ENCODE assay signal across 8 cellular contexts in the genomic region with DNA sequence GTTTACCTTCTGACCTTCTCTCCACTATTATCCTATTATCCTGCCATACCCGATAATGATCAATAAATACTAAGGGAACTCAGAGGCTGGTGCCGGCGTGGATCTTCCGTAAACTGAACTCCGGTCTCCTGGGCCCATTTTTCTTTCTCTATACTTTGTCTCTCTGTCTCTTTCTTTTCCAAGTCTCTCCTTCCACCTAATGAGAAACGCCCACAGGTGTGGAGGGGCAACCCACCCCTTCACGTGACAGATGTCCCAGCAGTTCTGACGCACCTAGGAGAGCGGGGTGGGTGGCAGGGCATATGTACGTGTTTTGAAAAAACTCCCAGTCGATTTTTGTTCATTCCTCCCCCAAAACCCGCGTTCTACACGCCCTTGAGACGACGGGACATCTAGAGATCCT. TPM values are rescaled to one million over a fixed set of nuclear protein-coding genes. Genes with fewer than 3 reads are reported as not detected.
DNase-seq lines count a peak whose midpoint lies in the region; ATAC-seq, FAIRE-seq and TF ChIP-seq lines count a peak whose summit lies in the region.
"Not testable (repeated sequence)": the region's sequence is repeated elsewhere in the genome, so short reads cannot be mapped to it uniquely, and the experiment has no call there.

No MANE protein-coding gene starts in this region.

- H3K27me3 Mint-ChIP-seq in activated naive CD8-positive, alpha-beta T cell = not testable (repeated sequence)

- ATAC-seq in HG02678 (IDR thresholded peaks at IDR 0.05; ENCODE audit: unreplicated experiment) = peak; percentile 1
- ATAC-seq in Panc1 = not testable (repeated sequence)

- peak overlapping the region; percentile 51 for H3K9ac ChIP-seq in endothelial cell of umbilical vein (replicated peaks; ENCODE audit: extremely low read depth, insufficient read depth, low read length)

- not testable (repeated sequence) for DNase-seq in Panc1 (ENCODE audit: low read depth, low spot score); endothelial cell of umbilical vein (ENCODE audit: low read depth, low spot score); ovary; tibial nerve (ENCODE audit: low spot score in 2 of 2)

- POLR2A ChIA-PET in Panc1 (lab: Charles Lee) = interaction anchor here (0.6 to 1.0 kb wide), 3 partner anchors 8 to 35 kb away, joined by 3 to 7 read pairs (median 4); no protein-coding TSS in a partner anchor
- POLR2A ChIA-PET in endothelial cell of umbilical vein (lab: Charles Lee) = not testable (repeated sequence)

- dilution Hi-C loops in endothelial cell of umbilical vein (cut with MboI; ENCODE audit: extremely low pct_ligation_motif_present, low sequenced_read_pairs) = not testable (repeated sequence)

- TF ChIP-seq EP300 in ovary (IDR thresholded peaks at IDR 0.05); tibial nerve (IDR thresholded peaks at IDR 0.05): not testable (repeated sequence)

- not testable (repeated sequence) for H3K9me3 ChIP-seq in DOHH2 (ENCODE audit: control insufficient read depth, insufficient read depth, low read length); Panc1 (ENCODE audit: control insufficient read depth, insufficient read depth, low read depth, low read length); endothelial cell of umbilical vein (replicated peaks; ENCODE audit: control insufficient read depth, insufficient read depth, low read length); ovary; tibial nerve

- H3K27ac ChIP-seq in DOHH2 (ENCODE audit: low read depth, low read length) = not testable (repeated sequence)
- H3K27ac ChIP-seq in Panc1 (ENCODE audit: low read length) (peak overlapping the region; percentile 60), endothelial cell of umbilical vein (ENCODE audit: insufficient read depth, low read depth, low read length) (peak overlapping the region; percentile 14), layer of hippocampus (ENCODE audit: low read depth, low read length) (peak overlapping the region; percentile 85), ovary (peak overlapping the region in 1 of 2 donors; percentile 74), tibial nerve (peak overlapping the region; percentile 49 to 92 (median 77))

- peaks cover 21% of the 10 kb centered on the region for H3K4me1 ChIP-seq in DOHH2 (ENCODE audit: control insufficient read depth, low read length)
- not testable (repeated sequence) for H3K4me1 ChIP-seq in Panc1 (ENCODE audit: control insufficient read depth, insufficient read depth, low read length); ovary (ENCODE audit: insufficient read depth)
- peaks cover 13% of the 10 kb centered on the region for H3K4me1 ChIP-seq in endothelial cell of umbilical vein (ENCODE audit: control insufficient read depth, extremely low read depth, insufficient read depth, low read length)
- H3K4me1 ChIP-seq in tibial nerve = peaks cover 0 to 17% (median 7%) of the 10 kb centered on the region in 4 donors

- H3K36me3 ChIP-seq in DOHH2 (ENCODE audit: control insufficient read depth, low read length); Panc1 (ENCODE audit: control insufficient read depth, insufficient read depth, low read length); endothelial cell of umbilical vein (ENCODE audit: control insufficient read depth in 2 of 2, extremely low read depth in 1 of 2, insufficient read depth in 2 of 2, low read length in 2 of 2); ovary: not testable (repeated sequence)
- peaks cover 0 to 21% (median 0%) of the 10 kb centered on the region in 3 donors for H3K36me3 ChIP-seq in tibial nerve

- H3K79me2 ChIP-seq in DOHH2 (ENCODE audit: control insufficient read depth, low read length) = peaks cover 18% of the 10 kb centered on the region
- not testable (repeated sequence) for H3K79me2 ChIP-seq in endothelial cell of umbilical vein (ENCODE audit: control insufficient read depth, insufficient read depth, low read length)

- WGBS in ovary, 3 donors = 8 to 17% (median 14%) methylated on average over 16 of the region's 16 CpGs
- 10 to 12% methylated on average over 16 of the region's 16 CpGs for WGBS in tibial nerve, 2 donors

- BruUV-seq in Panc1 (replicated peaks; lab: Mats Ljungman, UMichigan); endothelial cell of umbilical vein (replicated peaks; lab: Mats Ljungman, UMichigan): not testable (repeated sequence)

- H3K4me3 Mint-ChIP-seq in activated naive CD8-positive, alpha-beta T cell = peak overlapping the region; percentile 95

- H3K27ac Mint-ChIP-seq in activated naive CD8-positive, alpha-beta T cell = peak overlapping the region; percentile 96

- not testable (repeated sequence) for H3K9me3 Mint-ChIP-seq in activated naive CD8-positive, alpha-beta T cell (ENCODE audit: low read depth)

- H3K4me3 ChIP-seq in DOHH2 (ENCODE audit: low read length) (peak overlapping the region; percentile 97), Panc1 (ENCODE audit: low read depth in 2 of 2, low read length in 2 of 2) (peak overlapping the region; percentile 73 to 79), endothelial cell of umbilical vein (replicated peaks in 1 of 3; ENCODE audit: insufficient read depth in 1 of 3, low read depth in 1 of 3, low read length in 3 of 3) (peak overlapping the region in 2 of 3 experiments; percentile 35 to 83), ovary (peak overlapping the region; percentile 82), tibial nerve (peak overlapping the region; percentile 43 to 82 (median 66))

- not testable (repeated sequence) for H3K9me2 ChIP-seq in DOHH2 (replicated peaks; ENCODE audit: control insufficient read depth, low read length)

- peak overlapping the region; percentile 84 for H3K4me2 ChIP-seq in DOHH2 (ENCODE audit: low read length)
- peak overlapping the region; percentile 32 for H3K4me2 ChIP-seq in endothelial cell of umbilical vein (ENCODE audit: insufficient read depth, low read length)

- H3K9me1 ChIP-seq in endothelial cell of umbilical vein (replicated peaks; ENCODE audit: control insufficient read depth, extremely low read depth, insufficient read depth, low read length) = not testable (repeated sequence)

- not testable (repeated sequence) for H3K36me3 Mint-ChIP-seq in activated naive CD8-positive, alpha-beta T cell

- H3K27me3 ChIP-seq in DOHH2 (ENCODE audit: control insufficient read depth, low read length); Panc1 (ENCODE audit: control insufficient read depth, insufficient read depth, low read length); endothelial cell of umbilical vein (ENCODE audit: control insufficient read depth in 2 of 2, insufficient read depth in 2 of 2, low read length in 2 of 2); layer of hippocampus (ENCODE audit: control insufficient read depth, insufficient read depth, low read length); ovary: not testable (repeated sequence)
- H3K27me3 ChIP-seq in tibial nerve = peaks cover 0 to 13% of the 10 kb centered on the region in 2 donors

- not testable (repeated sequence) for TF ChIP-seq CTCF in DOHH2 (IDR thresholded peaks at IDR 0.05; ENCODE audit: low read depth, low read length, poor library complexity, severe bottlenecking); Panc1 (IDR thresholded peaks at IDR 0.05); endothelial cell of umbilical vein (IDR thresholded peaks at IDR 0.05; ENCODE audit: extremely low read depth in 1 of 2, insufficient read depth in 1 of 2, low read depth in 1 of 2, low read length in 2 of 2); ovary (IDR thresholded peaks at IDR 0.05); tibial nerve (IDR thresholded peaks at IDR 0.05)

- not testable (repeated sequence) for H4K20me1 ChIP-seq in DOHH2 (ENCODE audit: control insufficient read depth, insufficient read depth, low read depth, low read length); endothelial cell of umbilical vein (replicated peaks; ENCODE audit: control insufficient read depth, extremely low read depth, insufficient read depth, low read length)

- not testable (repeated sequence) for FAIRE-seq in endothelial cell of umbilical vein (lab: Jason Lieb, UNC)

- not testable (repeated sequence) for H3F3A ChIP-seq in DOHH2 (ENCODE audit: control insufficient read depth, insufficient read depth)

- CTCF ChIA-PET in Panc1 (lab: Charles Lee) = interaction anchor here (0.6 to 1.5 kb wide), 6 partner anchors 9 to 83 kb away, joined by 3 to 9 read pairs (median 4); no protein-coding TSS in a partner anchor
- CTCF ChIA-PET in endothelial cell of umbilical vein (lab: Charles Lee) = interaction anchor here (0.6 to 2.1 kb wide), 16 partner anchors 9 to 206 kb away, joined by 3 to 24 read pairs (median 5); partner anchors contain the start of gene CDK5

- in situ Hi-C loops in Panc1 (cut with HindIII; ENCODE audit: low pct_unique_long_range_greater_than_20kb, low sequenced_read_pairs) = not testable (repeated sequence)

- H3K4me1 Mint-ChIP-seq in activated naive CD8-positive, alpha-beta T cell (ENCODE audit: low read depth) = peaks cover 23% of the 10 kb centered on the region

- H2AFZ ChIP-seq in endothelial cell of umbilical vein (ENCODE audit: low read depth, low read length) = peak overlapping the region; percentile 49

- TF ChIP-seq POLR2A in endothelial cell of umbilical vein (IDR thresholded peaks at IDR 0.05; ENCODE audit: low read depth, low read length); ovary (IDR thresholded peaks at IDR 0.05): not testable (repeated sequence)
- TF ChIP-seq POLR2A in tibial nerve (IDR thresholded peaks at IDR 0.05) = peak in 1 of 2 donors; percentile 21

- intact Hi-C loops in Panc1 (cut with micrococcal nuclease; ENCODE audit: unreplicated experiment) = not testable (repeated sequence)
- intact Hi-C loops in endothelial cell of umbilical vein (cut with micrococcal nuclease) = loop anchor here (1.0 kb wide), 7 partner anchors 12 to 145 kb away; partner anchors contain the start of gene FASTK
- intact Hi-C loops in ovary (cut with DNase I) = loop anchor here in 1 of 4 donors (2.0 kb wide), 1 partner anchor 59 kb away; the partner anchor contains the start of gene AGAP3

RNA-seq across cellular contexts. Expression of gene ABCB8, which starts 0.5 kb away (rescaled TPM):
- 49.8 TPM for total RNA-seq in Panc1 (2021; ENCODE audit: unreplicated experiment)
- 52.3 TPM for polyA plus RNA-seq in Panc1 (2012; ENCODE audit: insufficient read length)
- total RNA-seq in endothelial cell of umbilical vein = 46.3 and 48.5 TPM in 2 replicates
- polyA plus RNA-seq in endothelial cell of umbilical vein = 38.0 and 43.2 TPM in 2 replicates
- polyA plus RNA-seq in endothelial cell of umbilical vein (2011; cell fraction: cytosol; rRNA removed) = 17.0 and 24.0 TPM in 2 replicates
- polyA plus RNA-seq in endothelial cell of umbilical vein (2011; cell fraction: nucleus; rRNA removed) = 72.9 and 73.6 TPM in 2 replicates
- polyA plus RNA-seq in endothelial cell of umbilical vein (2012) = 25.7 and 27.7 TPM in 2 replicates
- polyA minus RNA-seq in endothelial cell of umbilical vein = 31.4 and 40.4 TPM in 2 replicates
- polyA minus RNA-seq in endothelial cell of umbilical vein (2011; cell fraction: cytosol; rRNA and poly(A)+ RNA removed) = 24.2 TPM
- polyA minus RNA-seq in endothelial cell of umbilical vein (2011; cell fraction: nucleus; rRNA and poly(A)+ RNA removed) = 27.7 and 42.7 TPM in 2 replicates
- total RNA-seq in ovary = 10 to 100 TPM; 15.5 to 45.2 (median 29.1) TPM
- polyA plus RNA-seq in ovary = 10 to 100 TPM in 1 of 2 donors, 1 to 10 TPM in 1; 6.1 to 14.7 TPM
- 10 to 100 TPM; 21.0 to 49.0 (median 31.6) TPM for total RNA-seq in tibial nerve

RNA-seq across cellular contexts. Expression of gene ATG9B, which starts 3.4 kb away (rescaled TPM):
- total RNA-seq in Panc1 (2021; ENCODE audit: unreplicated experiment) = 0.98 TPM
- polyA plus RNA-seq in Panc1 (2012; ENCODE audit: insufficient read length) = 1.6 TPM
- not detected in 2 replicates for total RNA-seq in endothelial cell of umbilical vein
- 0.02 and 0.04 TPM in 2 replicates for polyA plus RNA-seq in endothelial cell of umbilical vein
- polyA plus RNA-seq in endothelial cell of umbilical vein (2011; cell fraction: cytosol; rRNA removed) = 0.03 and 0.10 TPM in 2 replicates
- 0.83 and 0.92 TPM in 2 replicates for polyA plus RNA-seq in endothelial cell of umbilical vein (2011; cell fraction: nucleus; rRNA removed)
- polyA plus RNA-seq in endothelial cell of umbilical vein (2012) = 2.6 and 4.2 TPM in 2 replicates
- 0.04 TPM in 1 of 2 replicates, not detected in the other for polyA minus RNA-seq in endothelial cell of umbilical vein
- polyA minus RNA-seq in endothelial cell of umbilical vein (2011; cell fraction: cytosol; rRNA and poly(A)+ RNA removed) = not detected
- not detected in 2 replicates for polyA minus RNA-seq in endothelial cell of umbilical vein (2011; cell fraction: nucleus; rRNA and poly(A)+ RNA removed)
- total RNA-seq in ovary = 1 to 10 TPM in 1 of 7 donors, under 1 TPM in 6; 0.18 to 1.0 (median 0.40) TPM
- under 1 TPM; 0.03 to 0.19 TPM for polyA plus RNA-seq in ovary
- total RNA-seq in tibial nerve = not detected

RNA-seq across cellular contexts. Expression of gene ASIC3, which starts 20.6 kb away (rescaled TPM):
- total RNA-seq in Panc1 (2021; ENCODE audit: unreplicated experiment) = 1.3 TPM
- 1.7 TPM for polyA plus RNA-seq in Panc1 (2012; ENCODE audit: insufficient read length)
- total RNA-seq in endothelial cell of umbilical vein = 0.69 and 1.4 TPM in 2 replicates
- polyA plus RNA-seq in endothelial cell of umbilical vein = 0.70 and 1.1 TPM in 2 replicates
- polyA plus RNA-seq in endothelial cell of umbilical vein (2011; cell fraction: cytosol; rRNA removed) = 0.14 and 0.16 TPM in 2 replicates
- polyA plus RNA-seq in endothelial cell of umbilical vein (2011; cell fraction: nucleus; rRNA removed) = 3.4 and 5.3 TPM in 2 replicates
- polyA plus RNA-seq in endothelial cell of umbilical vein (2012) = 1.0 and 1.6 TPM in 2 replicates
- polyA minus RNA-seq in endothelial cell of umbilical vein = 0.34 and 0.38 TPM in 2 replicates
- polyA minus RNA-seq in endothelial cell of umbilical vein (2011; cell fraction: cytosol; rRNA and poly(A)+ RNA removed) = 1.7 TPM
- polyA minus RNA-seq in endothelial cell of umbilical vein (2011; cell fraction: nucleus; rRNA and poly(A)+ RNA removed) = 1.1 and 1.5 TPM in 2 replicates
- 1 to 10 TPM; 2.5 to 9.4 (median 4.5) TPM for total RNA-seq in ovary
- polyA plus RNA-seq in ovary = 1 to 10 TPM; 1.0 to 2.9 TPM
- 1 to 10 TPM; 1.7 to 6.0 (median 4.0) TPM for total RNA-seq in tibial nerve

RNA-seq across cellular contexts. Expression of gene CDK5, which starts 30.0 kb away (rescaled TPM):
- total RNA-seq in Panc1 (2021; ENCODE audit: unreplicated experiment) (25.6 TPM), endothelial cell of umbilical vein (16.5 and 17.7 TPM in 2 replicates), ovary (1 to 10 TPM; 2.7 to 5.9 (median 4.1) TPM), tibial nerve (10 to 100 TPM in 1 of 4 donors, 1 to 10 TPM in 3; 3.6 to 13.1 (median 7.1) TPM)
- polyA plus RNA-seq in Panc1 (2012; ENCODE audit: insufficient read length) = 42.6 TPM
- polyA plus RNA-seq in endothelial cell of umbilical vein (38.2 and 38.3 TPM in 2 replicates), ovary (1 to 10 TPM; 3.8 to 9.4 TPM)
- polyA plus RNA-seq in endothelial cell of umbilical vein (2011; cell fraction: cytosol; rRNA removed) = 29.4 and 30.9 TPM in 2 replicates
- 14.6 and 17.3 TPM in 2 replicates for polyA plus RNA-seq in endothelial cell of umbilical vein (2011; cell fraction: nucleus; rRNA removed)
- polyA plus RNA-seq in endothelial cell of umbilical vein (2012) = 18.6 and 21.8 TPM in 2 replicates
- 20.5 and 26.6 TPM in 2 replicates for polyA minus RNA-seq in endothelial cell of umbilical vein
- 22.8 TPM for polyA minus RNA-seq in endothelial cell of umbilical vein (2011; cell fraction: cytosol; rRNA and poly(A)+ RNA removed)
- 4.3 and 5.0 TPM in 2 replicates for polyA minus RNA-seq in endothelial cell of umbilical vein (2011; cell fraction: nucleus; rRNA and poly(A)+ RNA removed)

RNA-seq across cellular contexts. Expression of gene SLC4A2, which starts 31.7 kb away (rescaled TPM):
- total RNA-seq in Panc1 (2021; ENCODE audit: unreplicated experiment) = 580 TPM
- 737 TPM for polyA plus RNA-seq in Panc1 (2012; ENCODE audit: insufficient read length)
- 172 and 187 TPM in 2 replicates for total RNA-seq in endothelial cell of umbilical vein
- polyA plus RNA-seq in endothelial cell of umbilical vein = 108 and 120 TPM in 2 replicates
- 61.7 and 85.5 TPM in 2 replicates for polyA plus RNA-seq in endothelial cell of umbilical vein (2011; cell fraction: cytosol; rRNA removed)
- polyA plus RNA-seq in endothelial cell of umbilical vein (2011; cell fraction: nucleus; rRNA removed) = 212 and 275 TPM in 2 replicates
- polyA plus RNA-seq in endothelial cell of umbilical vein (2012) = 88.3 and 96.7 TPM in 2 replicates
- 80.3 and 101 TPM in 2 replicates for polyA minus RNA-seq in endothelial cell of umbilical vein
- polyA minus RNA-seq in endothelial cell of umbilical vein (2011; cell fraction: cytosol; rRNA and poly(A)+ RNA removed) = 86.0 TPM
- polyA minus RNA-seq in endothelial cell of umbilical vein (2011; cell fraction: nucleus; rRNA and poly(A)+ RNA removed) = 66.8 and 91.7 TPM in 2 replicates
- total RNA-seq in ovary = 100 to 1,000 TPM in 4 of 7 donors, 10 to 100 TPM in 3; 55.6 to 127 (median 108) TPM
- 10 to 100 TPM; 10.5 to 53.2 TPM for polyA plus RNA-seq in ovary
- 100 to 1,000 TPM in 1 of 4 donors, 10 to 100 TPM in 3; 74.3 to 111 (median 91.4) TPM for total RNA-seq in tibial nerve
